ENCODE assay signal across 8 cellular contexts in genomic region chr1:186183219-186183618, GRCh38.
DNase-seq lines count a peak whose midpoint lies in the region; ATAC-seq and TF ChIP-seq lines count a peak whose summit lies in the region.

No MANE protein-coding gene starts in this region.

- no peak overlapping the region for H2AFZ ChIP-seq in fibroblast of lung (ENCODE audit: low read length)

- WGBS in transverse colon (ENCODE audit: low coverage in 1 of 2), 2 donors: 73 to 74% methylated on average over 1 of the region's 1 CpG

- TF ChIP-seq CTCF in fibroblast of lung (conservative IDR thresholded peaks at IDR 0.05 in 1 of 2, IDR thresholded peaks at IDR 0.05 in 1 of 2; ENCODE audit: low read depth in 1 of 2, low read length in 2 of 2): no peak
- no peak for TF ChIP-seq CTCF in omental fat pad (IDR thresholded peaks at IDR 0.05)
- TF ChIP-seq CTCF in transverse colon (IDR thresholded peaks at IDR 0.05): no peak

- ATAC-seq in GM21423 (IDR thresholded peaks at IDR 0.05; ENCODE audit: unreplicated experiment): peak; percentile 62
- ATAC-seq in omental fat pad (ENCODE audit: low FRiP score): no peak
- no peak for ATAC-seq in GM21528 (IDR thresholded peaks at IDR 0.05; ENCODE audit: low FRiP score, unreplicated experiment)

- DNase-seq in Daoy (ENCODE audit: low read depth) (peak; percentile 90), HPDE6-E6E7 (ENCODE audit: extremely low spot score) (peak; percentile 65), fibroblast of lung (ENCODE audit: low read depth in 2 of 2) (peak; percentile 59 to 68), NCI-H446 (lab: John Stamatoyannopoulos, UW) (no peak), omental fat pad (ENCODE audit: low spot score) (no peak), transverse colon (no peak)

- no peaks in the 10 kb centered on the region for H4K20me1 ChIP-seq in fibroblast of lung (ENCODE audit: control insufficient read depth, extremely low read depth, insufficient read depth, low read length)

- no peak for TF ChIP-seq POLR2A in transverse colon (IDR thresholded peaks at IDR 0.05)

- no peaks in the 10 kb centered on the region for H3K27me3 ChIP-seq in fibroblast of lung (ENCODE audit: control insufficient read depth, insufficient read depth, low read length)
- no peaks in the 10 kb centered on the region for H3K27me3 ChIP-seq in transverse colon

- H3K4me2 ChIP-seq in fibroblast of lung (ENCODE audit: extremely low read depth, insufficient read depth, low read length): peak overlapping the region; percentile 53

- peaks cover 14% of the 10 kb centered on the region for H3K4me1 ChIP-seq in fibroblast of lung (ENCODE audit: control insufficient read depth, extremely low read depth, insufficient read depth, low read length)
- H3K4me1 ChIP-seq in transverse colon: peaks cover 0 to 3% (median 0%) of the 10 kb centered on the region in 4 donors

- H3K36me3 ChIP-seq in fibroblast of lung (ENCODE audit: control insufficient read depth, insufficient read depth, low read length): no peaks in the 10 kb centered on the region
- H3K36me3 ChIP-seq in transverse colon: no peaks in the 10 kb centered on the region

- no peaks in the 10 kb centered on the region for H3K79me2 ChIP-seq in fibroblast of lung (ENCODE audit: control insufficient read depth, insufficient read depth, low read length)

- H3K9ac ChIP-seq in fibroblast of lung (ENCODE audit: insufficient read depth, low read length): no peak overlapping the region

- H3K27ac ChIP-seq in fibroblast of lung (ENCODE audit: insufficient read depth, low read length): peak overlapping the region; percentile 53
- H3K27ac ChIP-seq in transverse colon: no peak overlapping the region

- in situ Hi-C loops in transverse colon (cut with MboI; ENCODE audit: low pct_ligation_motif_present in 1 of 4, low pct_unique_long_range_greater_than_20kb in 1 of 4, low sequenced_read_pairs in 3 of 4): no loop called here

- H3K4me3 ChIP-seq in fibroblast of lung (replicated peaks in 1 of 4; ENCODE audit: control extremely low read depth in 1 of 4, insufficient read depth in 1 of 4, low read depth in 3 of 4, low read length in 4 of 4) (no peak overlapping the region), transverse colon (no peak overlapping the region)

- intact Hi-C loops in transverse colon (cut with DNase I; ENCODE audit: low total_unique reads): no loop called here

- H3K9me3 ChIP-seq in fibroblast of lung (ENCODE audit: control insufficient read depth, insufficient read depth, low read depth, low read length) (no peaks in the 10 kb centered on the region), transverse colon (no peaks in the 10 kb centered on the region)

- TF ChIP-seq EP300 in transverse colon (IDR thresholded peaks at IDR 0.05; ENCODE audit: low read depth): no peak

Comparison
In these comparisons a context has a peak if more than half of its experiments do, and no peak if none do; other contexts are left out.
1. DNase-seq: peak in Daoy (single experiment), HPDE6-E6E7 (single experiment) and fibroblast of lung (2 of 2); none in NCI-H446 (0 of 2), omental fat pad (single experiment) and transverse colon (single experiment).